Comparison of ENCODE assay signal across 10 cellular contexts in genomic region chr2:218368621-218369153, GRCh38. TPM values are rescaled to one million over a fixed set of nuclear protein-coding genes. Genes with fewer than 3 reads are reported as not detected.
A peak's percentile ranks its signal among the peaks of the same experiment; 100 is the strongest.
DNase-seq lines count a peak whose midpoint lies in the region; ATAC-seq and TF ChIP-seq lines count a peak whose summit lies in the region.
"Had no signal": no experiment of that assay in that cellular context is flagged by ENCODE, and none has a peak within 500 bp of the region (broad histone marks: within the 10 kb centered on the region; RNA-seq: fewer than 3 reads in every experiment).

No MANE protein-coding gene starts in this region.

- no peaks in the 10 kb centered on the region for H3K79me2 ChIP-seq in OCI-LY3 (ENCODE audit: low read length)
- no peaks in the 10 kb centered on the region for H3K79me2 ChIP-seq in smooth muscle cell (ENCODE audit: low read depth)

- H3K4me2 ChIP-seq in OCI-LY3 (ENCODE audit: low read length) (peak overlapping the region; percentile 78), smooth muscle cell (peak overlapping the region; percentile 49)

- H3K9ac ChIP-seq in OCI-LY3 (ENCODE audit: low read length): peak overlapping the region; percentile 66
- no peak overlapping the region for H3K9ac ChIP-seq in smooth muscle cell (ENCODE audit: low read depth)

- H3K36me3 ChIP-seq in OCI-LY3 (replicated peaks; ENCODE audit: low read depth, low read length) (peaks cover 7% of the 10 kb centered on the region), right atrium auricular region (no peaks in the 10 kb centered on the region), smooth muscle cell (ENCODE audit: low read depth) (no peaks in the 10 kb centered on the region)

- 56% methylated on average over 27 of the region's 27 CpGs for WGBS in smooth muscle cell (ENCODE audit: low lambda C conversion rate)

- H3K9me3 ChIP-seq in OCI-LY3 (ENCODE audit: insufficient read depth, low read length): peaks cover 5% of the 10 kb centered on the region; the same call in 1 of the 2 replicates
- H3K9me3 ChIP-seq in right atrium auricular region: no peaks in the 10 kb centered on the region
- no peaks in the 10 kb centered on the region for H3K9me3 ChIP-seq in smooth muscle cell (replicated peaks; ENCODE audit: low read depth)

- H4K20me1 ChIP-seq in OCI-LY3 (ENCODE audit: insufficient read depth, low read length) (no peaks in the 10 kb centered on the region), smooth muscle cell (ENCODE audit: low read depth) (no peaks in the 10 kb centered on the region)

- TF ChIP-seq CTCF in OCI-LY3 (IDR thresholded peaks at IDR 0.05; ENCODE audit: low read depth, low read length): no peak
- peak in 1 of 2 donors; percentile 26 for TF ChIP-seq CTCF in right atrium auricular region (IDR thresholded peaks at IDR 0.05)
- TF ChIP-seq CTCF in smooth muscle cell (IDR thresholded peaks at IDR 0.05; ENCODE audit: borderline replicate concordance, insufficient read depth, poor library complexity, severe bottlenecking): no peak

- H2AFZ ChIP-seq in OCI-LY3 (ENCODE audit: low read depth, low read length) (no peak overlapping the region), smooth muscle cell (ENCODE audit: low read depth) (no peak overlapping the region)

- peak overlapping the region; percentile 86 for H3K4me3 ChIP-seq in OCI-LY3 (ENCODE audit: low read length)
- peak overlapping the region in 1 of 2 donors; percentile 62 for H3K4me3 ChIP-seq in right atrium auricular region
- no peak overlapping the region for H3K4me3 ChIP-seq in smooth muscle cell

- ATAC-seq in GM21367 (IDR thresholded peaks at IDR 0.05; ENCODE audit: unreplicated experiment): no peak
- no peak for ATAC-seq in HG02884 (IDR thresholded peaks at IDR 0.05; ENCODE audit: unreplicated experiment)

- peaks cover 44% of the 10 kb centered on the region for H3F3A ChIP-seq in smooth muscle cell (ENCODE audit: low read depth)

- H3K4me1 ChIP-seq in OCI-LY3 (ENCODE audit: low read length) (peaks cover 34% of the 10 kb centered on the region), right atrium auricular region (peaks cover 0 to 21% of the 10 kb centered on the region in 2 donors), smooth muscle cell (ENCODE audit: low read depth) (peaks cover 4% of the 10 kb centered on the region)

- H3K27ac ChIP-seq in OCI-LY3 (ENCODE audit: low read length) (no peak overlapping the region), right atrium auricular region (peak overlapping the region; percentile 93 to 95), smooth muscle cell (ENCODE audit: low read depth) (peak overlapping the region; percentile 79)

- no peaks in the 10 kb centered on the region for H3K27me3 ChIP-seq in OCI-LY3 (ENCODE audit: low read depth, low read length)
- no peaks in the 10 kb centered on the region for H3K27me3 ChIP-seq in right atrium auricular region
- no peaks in the 10 kb centered on the region for H3K27me3 ChIP-seq in smooth muscle cell (ENCODE audit: low read depth)

- DNase-seq in NCI-H2029 (lab: John Stamatoyannopoulos, UW) (peak; percentile 28), NCI-H2029 treated with DMSO at 0.1 percent for 48 hours (lab: John Stamatoyannopoulos, UW) (no peak), right atrium auricular region (ENCODE audit: low spot score) (peak; percentile 65), smooth muscle cell (lab: John Stamatoyannopoulos, UW; ENCODE audit: unreplicated experiment) (no peak), occipital lobe (lab: John Stamatoyannopoulos, UW) (no peak)

RNA-seq across cellular contexts. Expression of gene CATIP, which starts 12.0 kb away (rescaled TPM):
- total RNA-seq in right atrium auricular region (not detected), smooth muscle cell (not detected in 2 replicates), occipital lobe (0.31 TPM)
- 0.18 and 0.25 TPM in 2 replicates for polyA plus RNA-seq in smooth muscle cell
- total RNA-seq: endothelial cell of umbilical vein, LHCN-M2 had no signal
- polyA plus RNA-seq: endothelial cell of umbilical vein had no signal

RNA-seq across cellular contexts. Expression of gene SLC11A1, which starts 13.4 kb away (rescaled TPM):
- total RNA-seq in right atrium auricular region (10 to 100 TPM in 1 of 2 donors, 1 to 10 TPM in 1; 8.7 to 22.1 TPM), smooth muscle cell (0.31 TPM in 1 of 2 replicates, not detected in the other), occipital lobe (1.7 TPM)
- polyA plus RNA-seq in smooth muscle cell: 0.14 and 0.38 TPM in 2 replicates
- total RNA-seq: endothelial cell of umbilical vein had no signal

RNA-seq across cellular contexts. Expression of gene CTDSP1, which starts 31.0 kb away (rescaled TPM):
- 10 to 100 TPM; 54.2 to 99.5 TPM for total RNA-seq in right atrium auricular region
- total RNA-seq in smooth muscle cell: 62.5 and 70.9 TPM in 2 replicates
- 18.7 and 20.3 TPM in 2 replicates for polyA plus RNA-seq in smooth muscle cell
- total RNA-seq in occipital lobe: 13.3 TPM

RNA-seq across cellular contexts. Expression of gene VIL1, which starts 50.2 kb away (rescaled TPM):
- not detected for total RNA-seq in right atrium auricular region
- not detected in 2 replicates for total RNA-seq in smooth muscle cell
- polyA plus RNA-seq in smooth muscle cell: 0.14 and 0.15 TPM in 2 replicates
- not detected for total RNA-seq in occipital lobe
- total RNA-seq: endothelial cell of umbilical vein, LHCN-M2 had no signal
- polyA plus RNA-seq: endothelial cell of umbilical vein had no signal

Comparison
In these comparisons a context has a peak if more than half of its experiments do, and no peak if none do; other contexts are left out.
1. DNase-seq: peak in NCI-H2029 (single experiment) and right atrium auricular region (single experiment); none in NCI-H2029 treated with DMSO at 0.1 percent for 48 hours (single experiment), smooth muscle cell (single experiment) and occipital lobe (single experiment).